8 cellular contexts compared by ENCODE assay signal in the genomic region with DNA sequence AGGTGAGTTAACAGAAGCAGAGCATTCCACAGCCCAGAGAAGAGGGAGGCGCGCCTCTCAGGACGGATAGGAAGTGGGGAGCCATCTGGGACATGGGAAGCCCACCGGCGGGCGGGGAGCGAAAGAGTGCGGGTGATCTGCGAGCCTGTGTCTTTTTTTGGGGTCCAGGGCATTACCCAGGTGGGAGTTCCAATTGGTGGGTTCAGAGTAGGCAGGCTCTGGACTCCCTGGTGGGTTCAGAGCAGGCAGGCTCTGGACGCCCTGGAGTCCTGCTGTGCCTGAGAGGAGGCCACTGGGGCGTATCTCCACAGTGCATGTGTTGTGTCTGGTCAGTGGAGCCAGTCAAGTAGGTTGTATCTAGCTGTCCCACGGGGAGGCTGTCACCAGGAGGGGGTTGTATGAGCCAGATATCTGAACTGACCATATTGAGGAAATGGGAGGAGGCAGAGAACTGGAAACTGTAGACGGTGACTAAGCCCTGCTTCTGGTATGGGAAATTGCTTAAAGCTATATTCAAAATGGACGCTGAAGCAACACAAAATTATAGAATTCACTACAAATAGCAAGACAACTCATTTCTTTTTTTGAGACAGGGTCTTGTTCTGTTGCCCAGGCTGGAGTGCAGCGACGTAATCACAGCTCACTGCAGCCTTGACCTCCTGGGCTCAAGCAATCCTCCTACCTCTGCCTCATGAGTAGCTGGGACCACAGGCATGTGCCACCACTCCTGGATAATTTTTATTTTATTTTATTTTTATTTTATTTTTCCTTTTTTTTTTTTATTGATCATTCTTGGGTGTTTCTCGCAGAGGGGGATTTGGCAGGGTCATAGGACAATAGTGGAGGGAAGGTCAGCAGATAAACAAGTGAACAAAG. TPM values are rescaled to one million over a fixed set of nuclear protein-coding genes. Genes with fewer than 3 reads are reported as not detected.
DNase-seq lines count a peak whose midpoint lies in the region; ATAC-seq, FAIRE-seq and TF ChIP-seq lines count a peak whose summit lies in the region.

No MANE protein-coding gene starts in this region.

- POLR2A ChIA-PET in IMR-90 (lab: Charles Lee; ENCODE audit: unreplicated experiment) = no interaction called here

- no CpG with 5 or more reads among the region's 17 CpGs for WGBS in IMR-90 (ENCODE audit: extremely low coverage in 2 of 2, insufficient read length in 1 of 2), 2 experiments
- 81 to 89% (median 89%) methylated on average over 17 of the region's 17 CpGs for WGBS in small intestine, 3 donors

- H4K8ac ChIP-seq in IMR-90 (ENCODE audit: low read depth in 2 of 2, low read length in 2 of 2) = no peak overlapping the region; a peak in 1 of 4 replicates

- no peaks in the 10 kb centered on the region for H3K9me3 ChIP-seq in IMR-90 (ENCODE audit: control insufficient read depth, insufficient read depth, low read length)
- no peaks in the 10 kb centered on the region for H3K9me3 ChIP-seq in colonic mucosa
- no peaks in the 10 kb centered on the region for H3K9me3 ChIP-seq in small intestine (ENCODE audit: control insufficient read depth, low read depth)

- no peak overlapping the region for H2BK120ac ChIP-seq in IMR-90 (ENCODE audit: low read depth, low read length)

- H3K4me3 ChIP-seq in IMR-90 (ENCODE audit: insufficient read depth, low read depth, low read length) = no peak overlapping the region
- H3K4me3 ChIP-seq in colonic mucosa = no peak overlapping the region
- H3K4me3 ChIP-seq in small intestine (ENCODE audit: low read depth in 1 of 2, low read length in 2 of 2) = no peak overlapping the region

- H4K91ac ChIP-seq in IMR-90 (ENCODE audit: insufficient read depth, low read depth, low read length) = no peak overlapping the region

- TF ChIP-seq POLR2A in IMR-90 (IDR thresholded peaks at IDR 0.05; ENCODE audit: low read depth, low read length) = no peak

- TF ChIP-seq CTCF in IMR-90 (conservative IDR thresholded peaks at IDR 0.05; ENCODE audit: low read depth, low read length) (no peak), colonic mucosa (IDR thresholded peaks at IDR 0.05) (no peak)

- peak; percentile 71 for DNase-seq in EH (ENCODE audit: low read depth)
- DNase-seq in IMR-90 = peak; percentile 47
- peak; percentile 11 to 85 for DNase-seq in dermis microvascular lymphatic vessel endothelial cell (ENCODE audit: low read depth in 2 of 2)
- DNase-seq in colonic mucosa = no peak
- no peak for DNase-seq in small intestine

- in situ Hi-C loops in IMR-90 (cut with MboI; ENCODE audit: low sequenced_read_pairs) = no loop called here

- no peak overlapping the region for H3K4ac ChIP-seq in IMR-90 (ENCODE audit: low read depth, low read length)

- no peaks in the 10 kb centered on the region for H4K20me1 ChIP-seq in IMR-90 (ENCODE audit: insufficient read depth, low read length)

- H3K9me1 ChIP-seq in IMR-90 (ENCODE audit: insufficient read depth, low read length) = no peaks in the 10 kb centered on the region

- no peak overlapping the region for H3K14ac ChIP-seq in IMR-90 (replicated peaks; ENCODE audit: low read depth, low read length)

- no peak overlapping the region for H3K18ac ChIP-seq in IMR-90 (ENCODE audit: low read depth, low read length)

- H2BK5ac ChIP-seq in IMR-90 (ENCODE audit: low read depth, low read length, poor library complexity, severe bottlenecking) = no peak overlapping the region

- H3K56ac ChIP-seq in IMR-90 (ENCODE audit: extremely low read depth, insufficient read depth, low read length) = no peak overlapping the region

- dilution Hi-C loops in IMR-90 (cut with HindIII; ENCODE audit: low sequenced_read_pairs, unreplicated experiment) = no loop called here

- no peak overlapping the region for H3K9ac ChIP-seq in IMR-90 (ENCODE audit: low read depth, low read length)
- no peak overlapping the region for H3K9ac ChIP-seq in colonic mucosa (ENCODE audit: low read depth in 2 of 2, low read length in 2 of 2)

- no peak overlapping the region for H2AK5ac ChIP-seq in IMR-90 (ENCODE audit: low read depth, low read length)

- no peaks in the 10 kb centered on the region for H3K79me1 ChIP-seq in IMR-90 (ENCODE audit: low read depth in 1 of 2, low read length in 2 of 2)

- H3K27me3 ChIP-seq in IMR-90 (ENCODE audit: control insufficient read depth, insufficient read depth, low read length) (no peaks in the 10 kb centered on the region; the same call in 1 of the 2 replicates), colonic mucosa (no peaks in the 10 kb centered on the region), small intestine (ENCODE audit: control insufficient read depth in 2 of 2, insufficient read depth in 2 of 2, low read length in 2 of 2) (no peaks in the 10 kb centered on the region)

- H4K5ac ChIP-seq in IMR-90 (ENCODE audit: low read depth, low read length) = no peak overlapping the region

- H2BK20ac ChIP-seq in IMR-90 (ENCODE audit: low read depth, low read length) = no peak overlapping the region

- intact Hi-C loops in IMR-90 (cut with micrococcal nuclease) = no loop called here
- intact Hi-C loops in colonic mucosa (cut with DNase I) = no loop called here

- no peak overlapping the region for H2BK15ac ChIP-seq in IMR-90 (ENCODE audit: low read depth, low read length)

- CTCF ChIA-PET in IMR-90 (lab: Yijun Ruan, JAX) = no interaction called here

- H3K4me1 ChIP-seq in IMR-90 (ENCODE audit: control insufficient read depth, insufficient read depth, low read length) = no peaks in the 10 kb centered on the region
- H3K4me1 ChIP-seq in colonic mucosa = no peaks in the 10 kb centered on the region
- no peaks in the 10 kb centered on the region for H3K4me1 ChIP-seq in small intestine (ENCODE audit: control insufficient read depth in 2 of 2, insufficient read depth in 1 of 2, low read depth in 1 of 2, low read length in 1 of 2)

- H3K23ac ChIP-seq in IMR-90 (ENCODE audit: low read depth, low read length) = no peak overlapping the region

- peak; percentile 51 for ATAC-seq in GM21423 (IDR thresholded peaks at IDR 0.05; ENCODE audit: unreplicated experiment)
- ATAC-seq in IMR-90 (ENCODE audit: low read depth) = peak; percentile 51
- ATAC-seq in HG02571 (IDR thresholded peaks at IDR 0.05; ENCODE audit: unreplicated experiment) = no peak
- no peak for ATAC-seq in activated CD4-positive, CD25-positive, alpha-beta regulatory T cell treated with anti-CD3 and anti-CD28 coated beads, Interleukin-2, amount 50 U/mL, for 24 hours

- peak overlapping the region; percentile 56 for H2AFZ ChIP-seq in IMR-90 (replicated peaks; ENCODE audit: low read length, poor library complexity)

- BruUV-seq in IMR-90 (replicated peaks; lab: Mats Ljungman, UMichigan) = no TSS peak

- H3K36me3 ChIP-seq in IMR-90 (ENCODE audit: control insufficient read depth, insufficient read depth, low read length) (no peaks in the 10 kb centered on the region), colonic mucosa (no peaks in the 10 kb centered on the region), small intestine (ENCODE audit: control insufficient read depth in 2 of 2, insufficient read depth in 2 of 2, low read length in 2 of 2) (no peaks in the 10 kb centered on the region)

- H3K27ac ChIP-seq in IMR-90 (ENCODE audit: insufficient read depth, low read length) = no peak overlapping the region
- no peak overlapping the region for H3K27ac ChIP-seq in colonic mucosa
- H3K27ac ChIP-seq in small intestine (ENCODE audit: low read depth in 1 of 2, low read length in 1 of 2) = no peak overlapping the region

- no peak overlapping the region for H3K4me2 ChIP-seq in IMR-90 (ENCODE audit: low read depth, low read length)

- no peak for TF ChIP-seq RAD21 in IMR-90 (IDR thresholded peaks at IDR 0.05; ENCODE audit: low read length)

- no peak overlapping the region for H2AK9ac ChIP-seq in IMR-90 (replicated peaks; ENCODE audit: low read depth, low read length, poor library complexity)

- FAIRE-seq in small intestine (lab: Jason Lieb, UNC) = no peak

TF ChIP-seq in IMR-90, 13 proteins besides CTCF, POLR2A, EP300 and RAD21 (continues in another document):
- TF ChIP-seq, protein P1, sequence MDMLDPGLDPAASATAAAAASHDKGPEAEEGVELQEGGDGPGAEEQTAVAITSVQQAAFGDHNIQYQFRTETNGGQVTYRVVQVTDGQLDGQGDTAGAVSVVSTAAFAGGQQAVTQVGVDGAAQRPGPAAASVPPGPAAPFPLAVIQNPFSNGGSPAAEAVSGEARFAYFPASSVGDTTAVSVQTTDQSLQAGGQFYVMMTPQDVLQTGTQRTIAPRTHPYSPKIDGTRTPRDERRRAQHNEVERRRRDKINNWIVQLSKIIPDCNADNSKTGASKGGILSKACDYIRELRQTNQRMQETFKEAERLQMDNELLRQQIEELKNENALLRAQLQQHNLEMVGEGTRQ (IDR thresholded peaks at IDR 0.05; ENCODE audit: low read depth, low read length) = no peak
- no peak for TF ChIP-seq BHLHE40 (IDR thresholded peaks at IDR 0.05; ENCODE audit: low read depth, low read length)
- TF ChIP-seq SMC3 (IDR thresholded peaks at IDR 0.05; ENCODE audit: low read depth, low read length) = no peak
- no peak for TF ChIP-seq CEBPB (IDR thresholded peaks at IDR 0.05; ENCODE audit: low read depth, low read length)
- no peak for TF ChIP-seq RCOR1 (IDR thresholded peaks at IDR 0.05; ENCODE audit: insufficient replicate concordance, low read length)
- no peak for TF ChIP-seq CHD1 (IDR thresholded peaks at IDR 0.05; ENCODE audit: low read depth, low read length)
- no peak for TF ChIP-seq NFE2L2 (IDR thresholded peaks at IDR 0.05; ENCODE audit: low read depth, low read length)
- TF ChIP-seq MAZ (IDR thresholded peaks at IDR 0.05; ENCODE audit: borderline replicate concordance, low read depth, low read length) = no peak
- TF ChIP-seq RFX5 (IDR thresholded peaks at IDR 0.05; ENCODE audit: low read depth, low read length) = no peak
- TF ChIP-seq MXI1 (IDR thresholded peaks at IDR 0.05; ENCODE audit: borderline replicate concordance, low read depth, low read length) = no peak
- no peak for TF ChIP-seq MAFK (IDR thresholded peaks at IDR 0.05; ENCODE audit: low read depth, low read length)
- no peak for TF ChIP-seq FOS (IDR thresholded peaks at IDR 0.05; ENCODE audit: low read depth, low read length)

RNA-seq across cellular contexts. Expression of a gene that starts 34.5 kb away (rescaled TPM):
- total RNA-seq in IMR-90 (2012; rRNA removed) (0.90 and 1.1 TPM in 2 replicates), dermis microvascular lymphatic vessel endothelial cell (2.1 and 3.7 TPM in 2 replicates), colonic mucosa (1 to 10 TPM; 1.8 to 2.5 TPM)
- polyA plus RNA-seq in IMR-90 (2012; rRNA removed) (1.4 TPM in 2 replicates), small intestine (1 to 10 TPM in 1 of 3 donors, under 1 TPM in 1, not detected in 1; 0.81 to 2.2 TPM)
- 1.1 and 2.2 TPM in 2 replicates for polyA plus RNA-seq in IMR-90 (2012; cell fraction: cytosol; rRNA removed)
- polyA plus RNA-seq in IMR-90 (2012; cell fraction: nucleus; rRNA removed; ENCODE audit: low replicate concordance) = 0.45 and 1.1 TPM in 2 replicates

Comparison
In these comparisons a context has a peak if more than half of its experiments do, and no peak if none do; other contexts are left out.
1. DNase-seq: peak in EH (single experiment), IMR-90 (single experiment) and dermis microvascular lymphatic vessel endothelial cell (2 of 2); none in colonic mucosa (single experiment) and small intestine (single experiment).
2. ATAC-seq: peak in GM21423 (single experiment) and IMR-90 (single experiment); none in HG02571 (single experiment) and activated CD4-positive, CD25-positive, alpha-beta regulatory T cell treated with anti-CD3 and anti-CD28 coated beads, Interleukin-2, amount 50 U/mL, for 24 hours (0 of 2).